ENCODE assay signal across 13 cellular contexts in the genomic region with DNA sequence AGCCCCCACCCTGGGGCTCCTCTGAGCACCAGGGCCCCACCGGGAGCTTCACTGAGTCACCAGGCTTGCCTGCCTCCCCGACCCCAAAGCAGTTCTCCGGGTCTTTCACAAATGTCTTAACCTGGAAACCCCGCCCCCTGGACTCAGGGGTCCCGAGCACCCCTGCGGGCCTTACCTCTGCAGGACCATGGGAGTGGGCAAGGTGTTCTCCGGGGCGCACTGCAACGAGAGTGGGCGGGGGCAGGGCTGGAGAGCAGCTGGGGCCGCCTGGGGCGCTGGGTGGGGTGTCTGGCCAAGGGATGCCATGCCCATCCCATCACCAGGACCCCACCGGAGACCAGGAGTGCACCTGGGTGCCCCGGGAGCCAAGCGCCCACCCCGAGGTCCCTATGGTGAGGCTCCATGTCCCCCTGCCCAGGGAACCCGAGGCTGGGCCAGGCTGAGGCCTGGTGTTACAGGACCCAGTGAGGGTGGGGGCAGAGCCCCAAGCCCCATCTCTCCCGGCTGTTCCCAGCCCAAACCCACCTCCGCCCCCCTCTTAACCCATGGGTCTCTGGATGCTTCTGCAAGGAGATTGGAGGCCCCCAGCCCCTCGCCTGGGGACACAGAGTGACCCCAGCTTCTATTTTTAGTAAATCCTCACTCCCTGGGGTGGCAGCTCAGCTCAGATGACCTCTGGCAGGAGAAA. TPM values are rescaled to one million over a fixed set of nuclear protein-coding genes. Genes with fewer than 3 reads are reported as not detected.
A peak's percentile ranks its signal among the peaks of the same experiment; 100 is the strongest.
DNase-seq lines count a peak whose midpoint lies in the region; ATAC-seq, FAIRE-seq and TF ChIP-seq lines count a peak whose summit lies in the region.
"Had no signal": no experiment of that assay in that cellular context is flagged by ENCODE, and none has a peak within 500 bp of the region (broad histone marks: within the 10 kb centered on the region; RNA-seq: fewer than 3 reads in every experiment).

No MANE protein-coding gene starts in this region.

- no peak overlapping the region for H3K4me3 Mint-ChIP-seq in activated CD8-positive, alpha-beta memory T cell treated with anti-CD3 and anti-CD28 coated beads, Interleukin-2, amount 10 ng/mL, durations not matched to agents 7 days and 5 days
- H3K4me3 Mint-ChIP-seq: activated naive CD4-positive, alpha-beta T cell treated with anti-CD3 and anti-CD28 coated beads, Interleukin-2, amount 10 ng/mL, durations not matched to agents 7 days and 5 days had no signal

- H3K27ac Mint-ChIP-seq in activated CD8-positive, alpha-beta memory T cell treated with anti-CD3 and anti-CD28 coated beads, Interleukin-2, amount 10 ng/mL, durations not matched to agents 7 days and 5 days, result no peak overlapping the region

- TF ChIP-seq POLR2A in right lobe of liver (IDR thresholded peaks at IDR 0.05) (no peak), thyroid gland (IDR thresholded peaks at IDR 0.05) (no peak)

- FAIRE-seq in urothelium cell line (lab: Jason Lieb, UNC), result no peak
- FAIRE-seq: H54 had no signal

- no CpG with 5 or more reads among the region's 20 CpGs for WGBS in right lobe of liver (ENCODE audit: insufficient coverage, low coverage, low lambda C conversion rate, missing lambda C conversion rate)
- 93 to 96% methylated on average over 3 to 9 of the region's 20 CpGs for WGBS in thyroid gland, 2 donors

- H3K27ac ChIP-seq in right lobe of liver (peak overlapping the region in 2 of 3 donors; percentile 18 to 93), thyroid gland (peak overlapping the region in 2 of 3 donors; percentile 85 to 97)
- H3K27ac ChIP-seq: SJCRH30 had no signal

- intact Hi-C loops in right lobe of liver (cut with DNase I), result no loop called here
- intact Hi-C loops in thyroid gland (cut with DNase I), result no loop called here

- H3K4me1 ChIP-seq in adipocyte (ENCODE audit: control insufficient read depth, insufficient read depth, low read length), result peaks cover 34% of the 10 kb centered on the region
- peaks cover 0 to 54% (median 23%) of the 10 kb centered on the region in 4 donors for H3K4me1 ChIP-seq in right lobe of liver
- H3K4me1 ChIP-seq in thyroid gland, result peaks cover 43 to 60% of the 10 kb centered on the region in 2 donors
- H3K4me1 ChIP-seq: SJCRH30 had no signal

- H3K27me3 Mint-ChIP-seq in activated CD8-positive, alpha-beta memory T cell treated with anti-CD3 and anti-CD28 coated beads, Interleukin-2, amount 10 ng/mL, durations not matched to agents 7 days and 5 days, result no peaks in the 10 kb centered on the region
- H3K27me3 Mint-ChIP-seq: activated naive CD4-positive, alpha-beta T cell treated with anti-CD3 and anti-CD28 coated beads, Interleukin-2, amount 10 ng/mL, durations not matched to agents 7 days and 5 days had no signal

- peaks cover 8% of the 10 kb centered on the region for H3K9me3 ChIP-seq in adipocyte (ENCODE audit: control insufficient read depth, low read length)
- peaks cover 0 to 6% (median 0%) of the 10 kb centered on the region in 4 donors for H3K9me3 ChIP-seq in right lobe of liver
- no peaks in the 10 kb centered on the region for H3K9me3 ChIP-seq in thyroid gland
- H3K9me3 ChIP-seq: SJCRH30 had no signal

- TF ChIP-seq CTCF in right lobe of liver (IDR thresholded peaks at IDR 0.05) (no peak), thyroid gland (IDR thresholded peaks at IDR 0.05) (no peak)

- peaks cover 28% of the 10 kb centered on the region for H3K4me1 Mint-ChIP-seq in activated CD8-positive, alpha-beta memory T cell treated with anti-CD3 and anti-CD28 coated beads, Interleukin-2, amount 10 ng/mL, durations not matched to agents 7 days and 5 days

- H3K9ac ChIP-seq in adipocyte (ENCODE audit: low read length), result peak overlapping the region; percentile 12

- H3K9me3 Mint-ChIP-seq in activated CD8-positive, alpha-beta memory T cell treated with anti-CD3 and anti-CD28 coated beads, Interleukin-2, amount 10 ng/mL, durations not matched to agents 7 days and 5 days (ENCODE audit: low read depth), result no peaks in the 10 kb centered on the region

- H3K4me3 ChIP-seq in adipocyte (ENCODE audit: low read length) (no peak overlapping the region), right lobe of liver (no peak overlapping the region), thyroid gland (replicated peaks in 1 of 3) (no peak overlapping the region)
- H3K4me3 ChIP-seq: SJCRH30 had no signal

- H3K36me3 Mint-ChIP-seq in activated CD8-positive, alpha-beta memory T cell treated with anti-CD3 and anti-CD28 coated beads, Interleukin-2, amount 10 ng/mL, durations not matched to agents 7 days and 5 days, result peaks cover 9% of the 10 kb centered on the region

- peak; percentile 42 for DNase-seq in activated CD8-positive, alpha-beta memory T cell treated with anti-CD3 and anti-CD28 coated beads, Interleukin-2, amount 10 ng/mL, durations not matched to agents 7 days and 5 days
- DNase-seq in activated CD8-positive, alpha-beta memory T cell treated with anti-CD3 and anti-CD28 coated beads, Interleukin-2, amount 50 U/mL, for 4 hours, result no peak
- DNase-seq in adipocyte (ENCODE audit: low read depth), result no peak
- peak in 2 of 3 donors; percentile 44 to 57 for DNase-seq in right lobe of liver
- DNase-seq in thyroid gland, result peak in 1 of 2 donors; percentile 6
- no peak for DNase-seq in urothelium cell line (ENCODE audit: low spot score)
- DNase-seq: activated naive CD4-positive, alpha-beta T cell treated with anti-CD3 and anti-CD28 coated beads, Interleukin-2, amount 10 ng/mL, durations not matched to agents 7 days and 5 days; NCI-H446; SJCRH30 had no signal

- CTCF ChIA-PET in activated CD8-positive, alpha-beta memory T cell treated with anti-CD3 and anti-CD28 coated beads, Interleukin-2, amount 10 ng/mL, durations not matched to agents 7 days and 5 days (lab: Charles Lee), result interaction anchor here (0.9 to 2.6 kb wide), 4 partner anchors 12 to 110 kb away, joined by 3 to 9 read pairs (median 4); a partner anchor contains a TSS

- ATAC-seq in activated CD8-positive, alpha-beta memory T cell treated with anti-CD3 and anti-CD28 coated beads, Interleukin-2, amount 10 ng/mL, durations not matched to agents 7 days and 5 days, result no peak
- no peak for ATAC-seq in right lobe of liver
- no peak for ATAC-seq in HG03135 (IDR thresholded peaks at IDR 0.05; ENCODE audit: unreplicated experiment)
- no peak for ATAC-seq in HG02571 (IDR thresholded peaks at IDR 0.05; ENCODE audit: unreplicated experiment)
- ATAC-seq: activated CD4-positive, CD25-positive, alpha-beta regulatory T cell treated with anti-CD3 and anti-CD28 coated beads, Interleukin-2, amount 50 U/mL, for 24 hours had no signal

- H3K36me3 ChIP-seq in adipocyte (ENCODE audit: control insufficient read depth, insufficient read depth, low read length, severe bottlenecking) (peaks cover 73% of the 10 kb centered on the region), right lobe of liver (peaks cover 0 to 66% (median 21%) of the 10 kb centered on the region in 4 donors), thyroid gland (peaks cover 50 to 54% of the 10 kb centered on the region in 2 donors)

- H3K27me3 ChIP-seq in adipocyte (replicated peaks; ENCODE audit: control insufficient read depth, insufficient read depth, low read length) (no peaks in the 10 kb centered on the region), right lobe of liver (no peaks in the 10 kb centered on the region), thyroid gland (no peaks in the 10 kb centered on the region)
- H3K27me3 ChIP-seq: SJCRH30 had no signal

RNA-seq across cellular contexts. Expression of a gene that starts 10.9 kb away (rescaled TPM):
- 100 to 1,000 TPM; 196 to 201 TPM for total RNA-seq in activated CD8-positive, alpha-beta memory T cell treated with anti-CD3 and anti-CD28 coated beads, Interleukin-2, amount 10 ng/mL, durations not matched to agents 7 days and 5 days
- 100 to 1,000 TPM in 4 of 6 experiments, 10 to 100 TPM in 2; 80.5 to 218 (median 117) TPM for total RNA-seq in right lobe of liver
- 100 to 1,000 TPM; 106 to 161 (median 123) TPM for total RNA-seq in thyroid gland

RNA-seq across cellular contexts. Expression of a gene that starts 24.6 kb away (rescaled TPM):
- 10 to 100 TPM; 37.4 to 52.7 TPM for total RNA-seq in activated CD8-positive, alpha-beta memory T cell treated with anti-CD3 and anti-CD28 coated beads, Interleukin-2, amount 10 ng/mL, durations not matched to agents 7 days and 5 days
- total RNA-seq in right lobe of liver, result 10 to 100 TPM; 22.2 to 42.6 (median 29.2) TPM
- 10 to 100 TPM; 74.8 to 89.9 (median 76.2) TPM for total RNA-seq in thyroid gland

RNA-seq across cellular contexts. Expression of a gene that starts 56.0 kb away (rescaled TPM):
- 100 to 1,000 TPM; 200 to 202 TPM for total RNA-seq in activated CD8-positive, alpha-beta memory T cell treated with anti-CD3 and anti-CD28 coated beads, Interleukin-2, amount 10 ng/mL, durations not matched to agents 7 days and 5 days
- total RNA-seq in right lobe of liver (10 to 100 TPM in 4 of 6 experiments, 1 to 10 TPM in 2; 8.3 to 13.8 (median 10.8) TPM), thyroid gland (10 to 100 TPM; 18.5 to 40.4 (median 26.6) TPM)

RNA-seq across cellular contexts. Expression of a gene that starts 56.6 kb away (rescaled TPM):
- total RNA-seq in activated CD8-positive, alpha-beta memory T cell treated with anti-CD3 and anti-CD28 coated beads, Interleukin-2, amount 10 ng/mL, durations not matched to agents 7 days and 5 days, result 10 to 100 TPM in 1 of 2 experiments, 1 to 10 TPM in 1; 7.2 to 10.1 TPM
- 1 to 10 TPM in 5 of 6 experiments, not detected in 1; 1.2 to 6.9 (median 4.2) TPM for total RNA-seq in right lobe of liver
- 1 to 10 TPM; 1.1 to 4.2 (median 2.9) TPM for total RNA-seq in thyroid gland

Comparison
In these comparisons a context has a peak if more than half of its experiments do, and no peak if none do; other contexts are left out.
1. DNase-seq: peak in activated CD8-positive, alpha-beta memory T cell treated with anti-CD3 and anti-CD28 coated beads, Interleukin-2, amount 10 ng/mL, durations not matched to agents 7 days and 5 days (single experiment) and right lobe of liver (2 of 3); none in activated CD8-positive, alpha-beta memory T cell treated with anti-CD3 and anti-CD28 coated beads, Interleukin-2, amount 50 U/mL, for 4 hours (single experiment), adipocyte (single experiment) and urothelium cell line (single experiment).
2. RNA of a gene that starts 56.0 kb away (total RNA-seq): 200 to 202 TPM in activated CD8-positive, alpha-beta memory T cell treated with anti-CD3 and anti-CD28 coated beads, Interleukin-2, amount 10 ng/mL, durations not matched to agents 7 days and 5 days; 18.5 to 40.4 TPM in thyroid gland and 8.3 to 13.8 TPM in right lobe of liver; every median in the first group is over 4 times any median in the second.